In the genomic region with DNA sequence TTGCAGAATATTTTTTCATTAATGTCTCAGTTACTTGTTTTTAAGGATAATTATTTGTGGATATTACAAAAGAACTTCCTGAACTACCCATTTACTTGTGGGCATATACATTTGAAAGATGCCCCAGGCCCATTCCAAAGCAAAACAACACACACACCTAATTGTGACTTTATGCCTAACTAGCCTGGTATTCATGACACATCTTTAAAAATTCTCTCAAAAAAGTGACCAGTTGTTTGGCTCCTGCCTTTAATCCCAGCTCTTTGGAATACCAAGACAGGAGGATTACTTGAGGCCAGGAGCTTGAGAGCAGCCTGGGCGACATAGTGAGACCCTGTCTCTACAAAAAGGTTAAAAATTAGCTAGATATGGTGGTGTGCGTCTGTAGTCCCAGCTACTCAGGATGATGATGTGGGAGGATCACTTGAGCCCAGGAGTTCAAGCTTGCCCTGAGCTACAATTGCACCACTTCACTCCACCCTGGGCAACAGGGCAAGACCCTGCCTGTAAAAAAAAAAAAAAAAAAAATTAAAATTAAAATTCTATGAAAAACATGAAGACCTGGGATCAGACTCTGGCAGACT, we compare ENCODE assay signal across 10 cellular contexts. TPM values are rescaled to one million over a fixed set of nuclear protein-coding genes. Genes with fewer than 3 reads are reported as not detected.
DNase-seq lines count a peak whose midpoint lies in the region; ATAC-seq and TF ChIP-seq lines count a peak whose summit lies in the region.
"Had no signal": no experiment of that assay in that cellular context is flagged by ENCODE, and none has a peak within 500 bp of the region (broad histone marks: within the 10 kb centered on the region; RNA-seq: fewer than 3 reads in every experiment).

No MANE protein-coding gene starts in this region.

- CTCF ChIA-PET in RWPE1 (lab: Yijun Ruan, JAX): interaction anchor here (1.2 kb wide), 1 partner anchor 146 kb away, joined by 3 read pairs; no protein-coding TSS in a partner anchor

- peaks cover 0 to 44% (median 33%) of the 10 kb centered on the region in 4 donors for H3K4me1 ChIP-seq in sigmoid colon

- TF ChIP-seq EP300 in sigmoid colon (IDR thresholded peaks at IDR 0.05): no peak

- H3K27me3 ChIP-seq in sigmoid colon: no peaks in the 10 kb centered on the region

- intact Hi-C loops in sigmoid colon (cut with DNase I): no loop called here

- TF ChIP-seq CTCF in RWPE1 (conservative IDR thresholded peaks at IDR 0.05; ENCODE audit: low read depth) (no peak), epithelial cell of proximal tubule (conservative IDR thresholded peaks at IDR 0.05; ENCODE audit: low read depth, low read length) (no peak), sigmoid colon (IDR thresholded peaks at IDR 0.05) (no peak)

- TF ChIP-seq POLR2A in sigmoid colon (IDR thresholded peaks at IDR 0.05): no peak

- H3K4me3 ChIP-seq in epithelial cell of proximal tubule (ENCODE audit: low read depth, low read length) (no peak overlapping the region), sigmoid colon (no peak overlapping the region)

- H3K27ac ChIP-seq in RWPE1 (peak overlapping the region; percentile 67), sigmoid colon (peak overlapping the region; percentile 2 to 83 (median 76))

- ATAC-seq in HG03342 (IDR thresholded peaks at IDR 0.05; ENCODE audit: unreplicated experiment) (no peak), HG02885 (IDR thresholded peaks at IDR 0.05; ENCODE audit: poor library complexity, unreplicated experiment) (no peak)
- ATAC-seq: activated T-cell treated with anti-CD3 and anti-CD28 coated beads, Interleukin-2, amount 50 U/mL, for 4 hours had no signal

- H3K36me3 ChIP-seq in sigmoid colon: no peaks in the 10 kb centered on the region

- POLR2A ChIA-PET in RWPE1 (lab: Yijun Ruan, JAX; ENCODE audit: low non-redundant PET): interaction anchor here (0.7 kb wide), 1 partner anchor 51 kb away, joined by 3 read pairs; no protein-coding TSS in a partner anchor

- 72 to 76% methylated on average over 2 of the region's 2 CpGs for WGBS in sigmoid colon, 2 donors

- DNase-seq in ELR (ENCODE audit: low read depth) (peak; percentile 88), RWPE1 (ENCODE audit: low spot score) (peak; percentile 40), epithelial cell of proximal tubule (ENCODE audit: low read depth) (peak; percentile 68), sigmoid colon (no peak), OCI-M1 (lab: John Stamatoyannopoulos, UW) (no peak)
- no peak for DNase-seq in stimulated activated naive CD4-positive, alpha-beta T cell (lab: John Stamatoyannopoulos, UW)
- DNase-seq: activated T-cell treated with anti-CD3 and anti-CD28 coated beads, Interleukin-2, amount 50 U/mL, for 4 hours; NCI-H2081 treated with DMSO at 0.1 percent for 48 hours had no signal

- no peaks in the 10 kb centered on the region for H3K9me3 ChIP-seq in sigmoid colon

RNA-seq across cellular contexts. Expression of a gene that starts 51.7 kb away (rescaled TPM):
- total RNA-seq in epithelial cell of proximal tubule: 36.0 and 74.0 TPM in 2 replicates
- 10 to 100 TPM; 63.8 to 91.0 (median 75.1) TPM for total RNA-seq in sigmoid colon
- polyA plus RNA-seq in sigmoid colon: 1 to 10 TPM; 1.6 to 6.3 (median 2.4) TPM

Comparison
In these comparisons a context has a peak if more than half of its experiments do, and no peak if none do; other contexts are left out.
1. DNase-seq: peak in ELR (single experiment), RWPE1 (single experiment) and epithelial cell of proximal tubule (single experiment); none in sigmoid colon (single experiment), OCI-M1 (single experiment) and stimulated activated naive CD4-positive, alpha-beta T cell (0 of 6).